Comparison of ENCODE assay signal across 21 cellular contexts in genomic region chr12:6044082-6044481, GRCh38.
DNase-seq lines count a peak whose midpoint lies in the region; ATAC-seq and TF ChIP-seq lines count a peak whose summit lies in the region.
"Had no signal": no experiment of that assay in that cellular context is flagged by ENCODE, and none has a peak within 500 bp of the region (broad histone marks: within the 10 kb centered on the region; RNA-seq: fewer than 3 reads in every experiment).

No MANE protein-coding gene starts in this region.

- peaks cover 42% of the 10 kb centered on the region for H3K27me3 Mint-ChIP-seq in stimulated activated memory B cell treated with anti-CD40 and anti-IgM and Interleukin-4, amounts not matched to agents 10 μg/mL and 1 μg/mL and 100 μg/mL, for 72 hours

- ATAC-seq in stimulated activated memory B cell treated with anti-CD40 and anti-IgM and Interleukin-4, amounts not matched to agents 10 μg/mL and 1 μg/mL and 100 μg/mL, for 72 hours = peak; percentile 17
- ATAC-seq: lower lobe of right lung had no signal

- H3K4me1 Mint-ChIP-seq in stimulated activated memory B cell treated with anti-CD40 and anti-IgM and Interleukin-4, amounts not matched to agents 10 μg/mL and 1 μg/mL and 100 μg/mL, for 72 hours = no peaks in the 10 kb centered on the region

- no peak for TF ChIP-seq CTCF in epithelial cell of esophagus (IDR thresholded peaks at IDR 0.05; ENCODE audit: insufficient read depth, low read depth, low read length, missing control alignments)

- no peak overlapping the region for H3K27ac Mint-ChIP-seq in stimulated activated memory B cell treated with anti-CD40 and anti-IgM and Interleukin-4, amounts not matched to agents 10 μg/mL and 1 μg/mL and 100 μg/mL, for 72 hours
- H3K27ac Mint-ChIP-seq: activated T-helper 2 cell treated with anti-CD3 and anti-CD28 coated beads, Interferon-gamma antibody, Interleukin-2, Interleukin-4, amounts not matched to agents 10 μg/mL and 5 μg/mL and 100 μg/mL, durations not matched to agents 14 hours and 24 hours and 36 hours; B cell; immature natural killer cell had no signal

- no peak overlapping the region for H3K4me3 ChIP-seq in epithelial cell of esophagus (ENCODE audit: low read length)
- H3K4me3 ChIP-seq: esophagus squamous epithelium, lower lobe of right lung, SJSA1, skin epidermis, uterus had no signal

- no peaks in the 10 kb centered on the region for H3K9me3 Mint-ChIP-seq in stimulated activated memory B cell treated with anti-CD40 and anti-IgM and Interleukin-4, amounts not matched to agents 10 μg/mL and 1 μg/mL and 100 μg/mL, for 72 hours
- H3K9me3 Mint-ChIP-seq: activated T-helper 2 cell treated with anti-CD3 and anti-CD28 coated beads, Interferon-gamma antibody, Interleukin-2, Interleukin-4, amounts not matched to agents 10 μg/mL and 5 μg/mL and 100 μg/mL, durations not matched to agents 14 hours and 24 hours and 36 hours; immature natural killer cell had no signal

- DNase-seq in ELR (ENCODE audit: low read depth) (peak; percentile 87), NCI-H69 (lab: John Stamatoyannopoulos, UW) (peak; percentile 32), epithelial cell of esophagus (ENCODE audit: low read depth) (peak; percentile 78), GM03348 (ENCODE audit: low spot score) (no peak), globus pallidus (ENCODE audit: low spot score) (no peak)
- DNase-seq in activated CD4-positive, CD25-positive, alpha-beta regulatory T cell treated with anti-CD3 and anti-CD28 coated beads, Interleukin-2, amount 50 U/mL, for 72 hours = no peak
- DNase-seq: activated CD4-positive, alpha-beta T cell treated with anti-CD3 and anti-CD28 coated beads for 4 hours; caudate nucleus; esophagus squamous epithelium; head of caudate nucleus; immature natural killer cell; lower lobe of right lung; NCI-H2029; NCI-H510A treated with DMSO at 0.1 percent for 48 hours; stimulated activated CD4-positive, alpha-beta T cell treated with anti-CD3 and anti-CD28 coated beads, Interleukin-4, amount 100 ng/mL, for 1 hour; uterus had no signal

- no peaks in the 10 kb centered on the region for H3K36me3 Mint-ChIP-seq in stimulated activated memory B cell treated with anti-CD40 and anti-IgM and Interleukin-4, amounts not matched to agents 10 μg/mL and 1 μg/mL and 100 μg/mL, for 72 hours
- H3K36me3 Mint-ChIP-seq: immature natural killer cell had no signal

- no peak overlapping the region for H3K4me3 Mint-ChIP-seq in stimulated activated memory B cell treated with anti-CD40 and anti-IgM and Interleukin-4, amounts not matched to agents 10 μg/mL and 1 μg/mL and 100 μg/mL, for 72 hours
- H3K4me3 Mint-ChIP-seq: B cell, immature natural killer cell had no signal

Comparison
In these comparisons a context has a peak if more than half of its experiments do, and no peak if none do; other contexts are left out.
1. DNase-seq: peak in ELR (single experiment), NCI-H69 (single experiment) and epithelial cell of esophagus (single experiment); none in GM03348 (single experiment), globus pallidus (single experiment) and activated CD4-positive, CD25-positive, alpha-beta regulatory T cell treated with anti-CD3 and anti-CD28 coated beads, Interleukin-2, amount 50 U/mL, for 72 hours (single experiment).